10 cellular contexts compared by ENCODE assay signal in genomic region chr6:1552296-1552761, GRCh38. TPM values are rescaled to one million over a fixed set of nuclear protein-coding genes. Genes with fewer than 3 reads are reported as not detected.
DNase-seq lines count a peak whose midpoint lies in the region; ATAC-seq and TF ChIP-seq lines count a peak whose summit lies in the region.
"Had no signal": no experiment of that assay in that cellular context is flagged by ENCODE, and none has a peak within 500 bp of the region (broad histone marks: within the 10 kb centered on the region; RNA-seq: fewer than 3 reads in every experiment).

No MANE protein-coding gene starts in this region.

- no peak for DNase-seq in stimulated activated naive CD8-positive, alpha-beta T cell treated with anti-CD3 and anti-CD28 coated beads, Interleukin-15, amount 100 ng/mL, for 72 hours
- no peak for DNase-seq in stimulated activated naive CD8-positive, alpha-beta T cell treated with anti-CD3 and anti-CD28 coated beads, Interleukin-15, Interleukin-2, amounts not matched to agents 100 U/mL and 50 U/mL, for 24 hours
- DNase-seq in Panc1 (ENCODE audit: low read depth, low spot score) (no peak), fibroblast of the aortic adventitia (ENCODE audit: low read depth) (peak; percentile 47), testis (no peak), NCI-H446 treated with DMSO at 0.1 percent for 48 hours (lab: John Stamatoyannopoulos, UW) (no peak), NCI-H2029 treated with DMSO at 0.1 percent for 48 hours (lab: John Stamatoyannopoulos, UW) (no peak)
- DNase-seq: pancreas had no signal

- no peaks in the 10 kb centered on the region for H3K4me1 ChIP-seq in Panc1 (ENCODE audit: control insufficient read depth, insufficient read depth, low read length)
- peaks cover 9% of the 10 kb centered on the region for H3K4me1 ChIP-seq in testis
- H3K4me1 ChIP-seq: pancreas had no signal

- H3K27me3 Mint-ChIP-seq in stimulated activated naive CD8-positive, alpha-beta T cell treated with anti-CD3 and anti-CD28 coated beads, Interleukin-15, amount 100 ng/mL, for 72 hours: peaks cover 17% of the 10 kb centered on the region

- no peak overlapping the region for H3K27ac ChIP-seq in Panc1 (ENCODE audit: low read length)
- no peak overlapping the region for H3K27ac ChIP-seq in testis
- H3K27ac ChIP-seq: pancreas had no signal

- TF ChIP-seq POLR2A in testis (IDR thresholded peaks at IDR 0.05): no peak

- WGBS in testis, 2 donors: 64 to 81% methylated on average over 4 of the region's 4 CpGs

- ATAC-seq in stimulated activated naive CD8-positive, alpha-beta T cell treated with anti-CD3 and anti-CD28 coated beads, Interleukin-15, amount 100 ng/mL, for 72 hours: peak; percentile 50
- ATAC-seq in stimulated activated naive CD8-positive, alpha-beta T cell treated with anti-CD3 and anti-CD28 coated beads, Interleukin-15, Interleukin-2, amounts not matched to agents 100 U/mL and 50 U/mL, for 24 hours: no peak
- ATAC-seq in Panc1 (no peak), HG03280 (IDR thresholded peaks at IDR 0.05; ENCODE audit: unreplicated experiment) (no peak)

- POLR2A ChIA-PET in Panc1 (lab: Charles Lee): no interaction called here

- TF ChIP-seq CTCF in Panc1 (IDR thresholded peaks at IDR 0.05) (peak; percentile 66), fibroblast of the aortic adventitia (IDR thresholded peaks at IDR 0.05; ENCODE audit: insufficient read depth, low read length) (peak; percentile 47), testis (IDR thresholded peaks at IDR 0.05) (peak in 1 of 3 experiments; percentile 22)

- H3K36me3 ChIP-seq in Panc1 (ENCODE audit: control insufficient read depth, insufficient read depth, low read length) (no peaks in the 10 kb centered on the region), testis (ENCODE audit: low read depth, missing control alignments) (no peaks in the 10 kb centered on the region)
- H3K36me3 ChIP-seq: pancreas had no signal

- no peak overlapping the region for H3K4me3 Mint-ChIP-seq in stimulated activated naive CD8-positive, alpha-beta T cell treated with anti-CD3 and anti-CD28 coated beads, Interleukin-15, amount 100 ng/mL, for 72 hours
- H3K4me3 Mint-ChIP-seq: dendritic cell treated with granulocyte-macrophage colony-stimulating factor and Interleukin-4, amounts not matched to agents 40 ng/mL and 50 ng/mL, for 4 days had no signal

- H3K27me3 ChIP-seq in Panc1 (ENCODE audit: control insufficient read depth, insufficient read depth, low read length): 0 out of 2 replicates have a peak, but pooled peaks cover 3% of the 10 kb centered on the region
- H3K27me3 ChIP-seq in testis: no peaks in the 10 kb centered on the region
- H3K27me3 ChIP-seq: pancreas had no signal

- peaks cover 21% of the 10 kb centered on the region for H3K4me1 Mint-ChIP-seq in stimulated activated naive CD8-positive, alpha-beta T cell treated with anti-CD3 and anti-CD28 coated beads, Interleukin-15, amount 100 ng/mL, for 72 hours

- intact Hi-C loops in Panc1 (cut with micrococcal nuclease; ENCODE audit: unreplicated experiment): no loop called here
- intact Hi-C loops in testis (cut with DNase I; ENCODE audit: low total_unique reads): no loop called here

- in situ Hi-C loops in Panc1 (cut with HindIII; ENCODE audit: low pct_unique_long_range_greater_than_20kb, low sequenced_read_pairs): no loop called here

- H3K9me3 Mint-ChIP-seq in stimulated activated naive CD8-positive, alpha-beta T cell treated with anti-CD3 and anti-CD28 coated beads, Interleukin-15, amount 100 ng/mL, for 72 hours: peaks cover 0 to 8% of the 10 kb centered on the region in 2 donors

- no peak overlapping the region for H3K4me3 ChIP-seq in Panc1 (ENCODE audit: low read depth in 2 of 2, low read length in 2 of 2)
- no peak overlapping the region for H3K4me3 ChIP-seq in fibroblast of the aortic adventitia (ENCODE audit: low read depth, low read length)
- H3K4me3 ChIP-seq in testis: no peak overlapping the region
- H3K4me3 ChIP-seq: pancreas had no signal

- H3K9me3 ChIP-seq in Panc1 (ENCODE audit: control insufficient read depth, insufficient read depth, low read depth, low read length) (no peaks in the 10 kb centered on the region), testis (no peaks in the 10 kb centered on the region)
- H3K9me3 ChIP-seq: pancreas had no signal

- CTCF ChIA-PET in Panc1 (lab: Charles Lee): interaction anchor here (0.6 to 0.7 kb wide), 3 partner anchors 9 to 801 kb away, joined by 3 to 4 read pairs (median 4); no protein-coding TSS in a partner anchor

- no peak overlapping the region for H3K27ac Mint-ChIP-seq in stimulated activated naive CD8-positive, alpha-beta T cell treated with anti-CD3 and anti-CD28 coated beads, Interleukin-15, amount 100 ng/mL, for 72 hours
- H3K27ac Mint-ChIP-seq: dendritic cell treated with granulocyte-macrophage colony-stimulating factor and Interleukin-4, amounts not matched to agents 40 ng/mL and 50 ng/mL, for 4 days had no signal

- BruUV-seq in Panc1 (replicated peaks; lab: Mats Ljungman, UMichigan): no TSS peak

RNA-seq across cellular contexts. Expression of gene FOXC1, which starts 57.4 kb away (rescaled TPM):
- 6.7 TPM for total RNA-seq in Panc1 (2021; ENCODE audit: unreplicated experiment)
- 3.5 TPM for polyA plus RNA-seq in Panc1 (2012; ENCODE audit: insufficient read length)
- total RNA-seq in fibroblast of the aortic adventitia (ENCODE audit: low replicate concordance): 4.4 and 15.7 TPM in 2 replicates
- 10 to 100 TPM in 1 of 2 donors, 1 to 10 TPM in 1; 9.4 to 10.6 TPM for total RNA-seq in testis
- polyA plus RNA-seq in testis (ENCODE audit: insufficient read depth, low read depth, low replicate concordance): 4.7 TPM
